In genomic region chr11:3797329-3798090, GRCh38 we compare ENCODE assay signal across 1 cellular context.
TF ChIP-seq lines count a peak whose summit lies in the region.

Gene NUP98 (minus strand): TSS chr11:3797554. CDS start chr11:3782117, 15,437 bp downstream.

TF ChIP-seq in HepG2, 621 proteins besides CTCF, POLR2A, EP300 and RAD21 (continued from another document and continues in another):
- TF ChIP-seq TIGD3 (CRISPR knock-in tag; IDR thresholded peaks at IDR 0.05; ENCODE audit: borderline replicate concordance) (no peak), ZNF414 (CRISPR knock-in tag; IDR thresholded peaks at IDR 0.05) (no peak), HNF1B (CRISPR knock-in tag; IDR thresholded peaks at IDR 0.05) (no peak), FOXP1 (IDR thresholded peaks at IDR 0.05) (no peak), FOXP1 (CRISPR knock-in tag; IDR thresholded peaks at IDR 0.05) (peak; percentile 8; the same call in 1 of the 2 replicates), RELA (CRISPR knock-in tag; IDR thresholded peaks at IDR 0.05) (no peak), TCF7 (IDR thresholded peaks at IDR 0.05; ENCODE audit: low read depth) (no peak), MEIS2 (CRISPR knock-in tag; IDR thresholded peaks at IDR 0.05) (0 out of 2 replicates have a peak, but pooled peaks have one; percentile 63), ASH2L (IDR thresholded peaks at IDR 0.05; ENCODE audit: insufficient read length, low read depth, low read length) (peak; percentile 89), ZNF18 (CRISPR knock-in tag; IDR thresholded peaks at IDR 0.05; ENCODE audit: insufficient replicate concordance) (peak; percentile 87), FIP1L1 (IDR thresholded peaks at IDR 0.05; ENCODE audit: borderline replicate concordance, insufficient read depth, low read depth, low read length) (no peak), MATR3 (CRISPR knock-in tag; IDR thresholded peaks at IDR 0.05) (no peak), ZNF446 (CRISPR knock-in tag; IDR thresholded peaks at IDR 0.05) (no peak; the same call in 1 of the 2 replicates), MTA3 (CRISPR knock-in tag; IDR thresholded peaks at IDR 0.05) (no peak), GABPB1 (CRISPR knock-in tag; IDR thresholded peaks at IDR 0.05) (peak; percentile 90), REST (IDR thresholded peaks at IDR 0.05; ENCODE audit: borderline replicate concordance in 1 of 2, low read depth in 1 of 2, low read length in 2 of 2) (no peak), ZNF720 (CRISPR knock-in tag; IDR thresholded peaks at IDR 0.05) (no peak), RFX5 (IDR thresholded peaks at IDR 0.05; ENCODE audit: low read depth, low read length) (peak; percentile 89), ZNF879 (CRISPR knock-in tag; IDR thresholded peaks at IDR 0.05) (no peak), ZNF432 (CRISPR knock-in tag; IDR thresholded peaks at IDR 0.05; ENCODE audit: borderline replicate concordance) (no peak), ZNF784 (CRISPR knock-in tag; IDR thresholded peaks at IDR 0.05; ENCODE audit: borderline replicate concordance) (peak; percentile 69), GRHL1 (CRISPR knock-in tag; conservative IDR thresholded peaks at IDR 0.05) (no peak), MTERF4 (CRISPR knock-in tag; IDR thresholded peaks at IDR 0.05) (peak; percentile 70), ZBTB44 (CRISPR knock-in tag; IDR thresholded peaks at IDR 0.05) (peak; percentile 81; the same call in 1 of the 2 replicates), HNF4G (IDR thresholded peaks at IDR 0.05; ENCODE audit: borderline replicate concordance, low read depth, low read length) (no peak), HNF4G (CRISPR knock-in tag; IDR thresholded peaks at IDR 0.05; ENCODE audit: borderline replicate concordance, low read depth) (no peak), ELF3 (CRISPR knock-in tag; IDR thresholded peaks at IDR 0.05) (peak; percentile 40), E2F2 (CRISPR knock-in tag; IDR thresholded peaks at IDR 0.05; ENCODE audit: borderline replicate concordance) (peak; percentile 78; the same call in 1 of the 2 replicates), ZNF225 (CRISPR knock-in tag; IDR thresholded peaks at IDR 0.05) (peak; percentile 53; the same call in 1 of the 2 replicates), E2F5 (CRISPR knock-in tag; conservative IDR thresholded peaks at IDR 0.05) (peak; percentile 54; the same call in 1 of the 2 replicates), ZNF660 (CRISPR knock-in tag; IDR thresholded peaks at IDR 0.05; ENCODE audit: borderline replicate concordance, low read depth) (no peak), RXRA (CRISPR knock-in tag; IDR thresholded peaks at IDR 0.05) (peak; percentile 19), SP2 (CRISPR knock-in tag; IDR thresholded peaks at IDR 0.05) (peak; percentile 99), POLR2AphosphoS5 (IDR thresholded peaks at IDR 0.05; ENCODE audit: low read depth, low read length) (peak; percentile 77), ZNF501 (CRISPR knock-in tag; IDR thresholded peaks at IDR 0.05) (peak; percentile 76), MXD4 (CRISPR knock-in tag; IDR thresholded peaks at IDR 0.05) (peak; percentile 86), HOMEZ (CRISPR knock-in tag; IDR thresholded peaks at IDR 0.05; ENCODE audit: low read depth) (peak; percentile 51; the same call in 1 of the 2 replicates), SMAD3 (CRISPR knock-in tag; IDR thresholded peaks at IDR 0.05) (0 out of 2 replicates have a peak, but pooled peaks have one; percentile 70)
